ENCODE assay signal across 15 cellular contexts in the genomic region with DNA sequence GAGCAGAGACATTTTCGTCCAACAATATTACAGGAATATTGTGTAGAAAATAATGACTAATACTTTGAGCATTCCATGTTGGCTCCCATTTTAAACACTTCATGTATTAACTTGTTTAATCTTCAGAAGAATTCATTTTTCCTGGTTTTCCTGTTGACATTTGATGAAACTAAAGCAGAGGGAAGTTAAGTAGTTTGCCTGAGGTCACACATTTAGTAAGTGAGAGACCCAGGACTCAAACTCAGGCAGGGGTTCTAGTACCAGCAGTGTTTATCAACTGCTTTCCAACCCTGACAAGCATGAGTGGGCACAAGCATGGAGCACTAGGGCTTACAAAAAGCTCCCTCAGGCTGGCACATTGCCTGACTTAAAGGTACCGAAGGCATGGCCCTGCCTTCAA.
DNase-seq lines count a peak whose midpoint lies in the region; TF ChIP-seq lines count a peak whose summit lies in the region.
"Had no signal": no experiment of that assay in that cellular context is flagged by ENCODE, and none has a peak within 500 bp of the region (broad histone marks: within the 10 kb centered on the region; RNA-seq: fewer than 3 reads in every experiment).

No MANE protein-coding gene starts in this region.

- peaks cover 11 to 12% of the 10 kb centered on the region in 2 experiments; a peak in 3 of 4 replicates for H3K4me1 ChIP-seq in SK-N-SH (ENCODE audit: control insufficient read depth in 1 of 2, insufficient read depth in 2 of 2, low read depth in 1 of 2, low read length in 1 of 2)
- H3K4me1 ChIP-seq: gastrocnemius medialis had no signal

- CTCF ChIA-PET in SK-N-SH (lab: Yijun Ruan, JAX) = no interaction called here

- H3K27me3 ChIP-seq in SK-N-SH (ENCODE audit: insufficient read depth) = no peaks in the 10 kb centered on the region
- H3K27me3 ChIP-seq: gastrocnemius medialis had no signal

- DNase-seq in GM04503 (ENCODE audit: low read depth) (peak; percentile 9), SK-N-SH (no peak), fibroblast of gingiva (ENCODE audit: low read depth) (peak; percentile 2), retinal pigment epithelial cell (ENCODE audit: low read depth) (peak; percentile 78), OCI-M2 (lab: John Stamatoyannopoulos, UW; ENCODE audit: unreplicated experiment) (no peak), NCI-H1105 treated with DMSO at 0.1 percent for 48 hours (lab: John Stamatoyannopoulos, UW) (no peak), iPS-NIHi7 (ENCODE audit: extremely low spot score) (no peak)
- DNase-seq: activated CD4-positive, CD25-positive, alpha-beta regulatory T cell treated with anti-CD3 and anti-CD28 coated beads, Interleukin-2, amount 50 U/mL, for 72 hours; activated T-cell treated with anti-CD3 and anti-CD28 coated beads for 4 hours; amniotic stem cell; gastrocnemius medialis; NCI-H146; NCI-H524 treated with DMSO at 0.1 percent for 48 hours; stimulated activated CD4-positive, alpha-beta T cell treated with anti-CD3 and anti-CD28 coated beads, Interleukin-4, amount 100 ng/mL, for 1 hour had no signal

- H2AFZ ChIP-seq in SK-N-SH (ENCODE audit: low read depth) = no peak overlapping the region

- no peak overlapping the region for H3K4me2 ChIP-seq in SK-N-SH

- H3K9me3 ChIP-seq in SK-N-SH = no peaks in the 10 kb centered on the region
- H3K9me3 ChIP-seq: gastrocnemius medialis had no signal

- 0 out of 4 replicates have a peak, but pooled peaks of 1 of the 2 experiments have one; percentile 22 for TF ChIP-seq EP300 in SK-N-SH (IDR thresholded peaks at IDR 0.05; ENCODE audit: borderline replicate concordance in 1 of 2, low read depth in 1 of 2, low read length in 1 of 2)

- H3K4me3 ChIP-seq in SK-N-SH (ENCODE audit: low read depth in 2 of 2, low read length in 1 of 2) (no peak overlapping the region), retinal pigment epithelial cell (ENCODE audit: low read length) (no peak overlapping the region)
- H3K4me3 ChIP-seq: gastrocnemius medialis, K562 had no signal

- no peaks in the 10 kb centered on the region for H3F3A ChIP-seq in SK-N-SH (replicated peaks; ENCODE audit: insufficient read depth)

- no peaks in the 10 kb centered on the region for H3K79me2 ChIP-seq in SK-N-SH (ENCODE audit: insufficient read depth)

- H3K36me3 ChIP-seq in SK-N-SH (replicated peaks in 1 of 2; ENCODE audit: control insufficient read depth in 1 of 2, insufficient read depth in 2 of 2, low read length in 1 of 2) = no peaks in the 10 kb centered on the region
- H3K36me3 ChIP-seq: gastrocnemius medialis had no signal

- H3K27ac ChIP-seq in SK-N-SH (ENCODE audit: low read depth in 2 of 2, low read length in 1 of 2) = peak overlapping the region; percentile 2 to 56; a peak in 1 of 4 replicates
- H3K27ac ChIP-seq: gastrocnemius medialis had no signal

- 73% methylated on average over 2 of the region's 2 CpGs for WGBS in SK-N-SH (ENCODE audit: low lambda C conversion rate)

- no peak for TF ChIP-seq CTCF in SK-N-SH (IDR thresholded peaks at IDR 0.05)
- no peak for TF ChIP-seq CTCF in retinal pigment epithelial cell (conservative IDR thresholded peaks at IDR 0.05; ENCODE audit: low read depth, low read length)

- no peak for TF ChIP-seq RAD21 in SK-N-SH (IDR thresholded peaks at IDR 0.05; ENCODE audit: low read length)

- no peaks in the 10 kb centered on the region for H3K9me2 ChIP-seq in SK-N-SH

- no peak overlapping the region for H3K9ac ChIP-seq in SK-N-SH

- H4K20me1 ChIP-seq in SK-N-SH (ENCODE audit: insufficient read depth) = no peaks in the 10 kb centered on the region

- POLR2A ChIA-PET in SK-N-SH (lab: Yijun Ruan, JAX) = no interaction called here

TF ChIP-seq in SK-N-SH, 30 proteins besides CTCF, POLR2A, EP300 and RAD21:
- TF ChIP-seq RFX5 (IDR thresholded peaks at IDR 0.05; ENCODE audit: low read length) (no peak), TCF12 (IDR thresholded peaks at IDR 0.05) (peak; percentile 37; the same call in 1 of the 2 replicates), NFIC (IDR thresholded peaks at IDR 0.05; ENCODE audit: borderline replicate concordance) (no peak), NRF1 (IDR thresholded peaks at IDR 0.05; ENCODE audit: low read depth, low read length) (no peak), FOSL2 (IDR thresholded peaks at IDR 0.05; ENCODE audit: borderline replicate concordance, low read depth) (peak; percentile 5; the same call in 1 of the 2 replicates), JUND (IDR thresholded peaks at IDR 0.05) (peak; percentile 48)

Comparison
In these comparisons a context has a peak if more than half of its experiments do, and no peak if none do; other contexts are left out.
1. DNase-seq: peak in GM04503 (single experiment), fibroblast of gingiva (single experiment) and retinal pigment epithelial cell (single experiment); none in SK-N-SH (single experiment), OCI-M2 (single experiment), NCI-H1105 treated with DMSO at 0.1 percent for 48 hours (single experiment) and iPS-NIHi7 (single experiment).